Comparison of ENCODE assay signal across 1 cellular context in the genomic region with DNA sequence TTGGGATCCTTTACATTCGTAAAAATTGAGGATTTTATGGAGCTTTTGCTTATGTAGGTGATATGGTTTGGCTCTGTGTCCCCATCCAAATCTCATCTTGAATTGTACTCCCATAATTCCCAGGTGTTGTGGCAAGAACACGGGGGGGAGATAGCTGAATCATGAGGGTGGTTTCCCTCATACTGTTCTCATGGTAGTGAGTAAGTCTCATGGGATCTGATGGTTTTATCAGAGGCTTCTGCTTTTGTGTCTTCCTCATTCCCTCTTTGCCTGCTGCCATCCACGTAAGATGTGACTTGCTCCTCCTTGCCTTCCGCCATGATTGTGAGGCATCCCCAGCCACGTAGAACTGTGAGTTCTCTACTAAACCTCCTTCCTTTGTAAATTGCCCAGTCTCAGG.
TF ChIP-seq lines count a peak whose summit lies in the region.

No MANE protein-coding gene starts in this region.

TF ChIP-seq in HEK293, 187 proteins besides CTCF, POLR2A, EP300 and RAD21 (continued from another document):
- TF ChIP-seq, protein P1, sequence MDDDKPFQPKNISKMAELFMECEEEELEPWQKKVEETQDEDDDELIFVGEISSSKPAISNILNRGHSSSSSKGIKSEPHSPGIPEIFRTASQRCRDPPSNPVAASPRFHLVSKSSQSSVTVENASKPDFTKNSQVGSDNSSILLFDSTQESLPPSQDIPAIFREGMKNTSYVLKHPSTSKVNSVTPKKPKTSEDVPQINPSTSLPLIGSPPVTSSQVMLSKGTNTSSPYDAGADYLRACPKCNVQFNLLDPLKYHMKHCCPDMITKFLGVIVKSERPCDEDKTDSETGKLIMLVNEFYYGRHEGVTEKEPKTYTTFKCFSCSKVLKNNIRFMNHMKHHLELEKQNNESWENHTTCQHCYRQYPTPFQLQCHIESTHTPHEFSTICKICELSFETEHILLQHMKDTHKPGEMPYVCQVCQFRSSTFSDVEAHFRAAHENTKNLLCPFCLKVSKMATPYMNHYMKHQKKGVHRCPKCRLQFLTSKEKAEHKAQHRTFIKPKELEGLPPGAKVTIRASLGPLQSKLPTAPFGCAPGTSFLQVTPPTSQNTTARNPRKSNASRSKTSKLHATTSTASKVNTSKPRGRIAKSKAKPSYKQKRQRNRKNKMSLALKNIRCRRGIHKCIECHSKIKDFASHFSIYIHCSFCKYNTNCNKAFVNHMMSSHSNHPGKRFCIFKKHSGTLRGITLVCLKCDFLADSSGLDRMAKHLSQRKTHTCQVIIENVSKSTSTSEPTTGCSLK (tag by site-specific recombination; IDR thresholded peaks at IDR 0.05), result 0 out of 2 replicates have a peak, but pooled peaks have one; percentile 18
